21 cellular contexts compared by ENCODE assay signal in genomic region chr1:12708956-12709555, GRCh38. TPM values are rescaled to one million over a fixed set of nuclear protein-coding genes. Genes with fewer than 3 reads are reported as not detected.
"Had no signal": no experiment of that assay in that cellular context is flagged by ENCODE, and none has a peak within 500 bp of the region (broad histone marks: within the 10 kb centered on the region; RNA-seq: fewer than 3 reads in every experiment).

No MANE protein-coding gene starts in this region.

- H3K36me3 ChIP-seq: spleen, upper lobe of left lung had no signal

- H3K4me1 ChIP-seq: body of pancreas, spleen, upper lobe of left lung had no signal

- H3K4me3 ChIP-seq: body of pancreas, spleen, upper lobe of left lung had no signal

- H3K27ac ChIP-seq: body of pancreas, upper lobe of left lung had no signal

- DNase-seq: activated CD4-positive, alpha-beta T cell treated with anti-CD3 and anti-CD28 coated beads, Interleukin-2, amount 10 ng/mL, durations not matched to agents 7 days and 5 days; activated CD4-positive, CD25-positive, alpha-beta regulatory T cell; activated naive CD4-positive, alpha-beta T cell treated with anti-CD3 and anti-CD28 coated beads, Interleukin-2, amount 50 U/mL, for 16 hours; activated T-cell treated with anti-CD3 and anti-CD28 coated beads for 4 hours; amniotic stem cell; body of pancreas; dermis blood vessel endothelial cell; endodermal cell; foreskin melanocyte; head of caudate nucleus; spleen; stimulated activated CD4-positive, alpha-beta T cell treated with anti-CD3 and anti-CD28 coated beads, Interleukin-1b, Interleukin-23, amount 100 ng/mL, for 48 hours; upper lobe of left lung had no signal

- H3K9me3 ChIP-seq: body of pancreas had no signal

RNA-seq across cellular contexts. Expression of gene AADACL3, which starts 6.9 kb away (rescaled TPM):
- total RNA-seq: activated CD4-positive, alpha-beta T cell treated with anti-CD3 and anti-CD28 coated beads, Interleukin-2, amount 10 ng/mL, durations not matched to agents 7 days and 5 days; activated CD8-positive, alpha-beta memory T cell treated with anti-CD3 and anti-CD28 coated beads for 36 hours; activated T-helper 2 cell treated with anti-CD3 and anti-CD28 coated beads, Interferon-gamma antibody, Interleukin-2, Interleukin-4, amounts not matched to agents 10 μg/mL and 5 μg/mL and 100 μg/mL, durations not matched to agents 14 hours and 24 hours and 36 hours; body of pancreas; cerebellum; dermis blood vessel endothelial cell; esophagus mucosa; left lobe of liver; osteoblast; pulmonary artery endothelial cell; sciatic nerve; spleen; upper lobe of left lung had no signal

RNA-seq across cellular contexts. Expression of gene CFAP107, which starts 36.9 kb away (rescaled TPM):
- total RNA-seq: activated CD4-positive, alpha-beta T cell treated with anti-CD3 and anti-CD28 coated beads, Interleukin-2, amount 10 ng/mL, durations not matched to agents 7 days and 5 days; activated CD8-positive, alpha-beta memory T cell treated with anti-CD3 and anti-CD28 coated beads for 36 hours; activated T-helper 2 cell treated with anti-CD3 and anti-CD28 coated beads, Interferon-gamma antibody, Interleukin-2, Interleukin-4, amounts not matched to agents 10 μg/mL and 5 μg/mL and 100 μg/mL, durations not matched to agents 14 hours and 24 hours and 36 hours; body of pancreas; dermis blood vessel endothelial cell; endodermal cell; esophagus mucosa; left lobe of liver; osteoblast; pulmonary artery endothelial cell; sciatic nerve; spleen had no signal
